Comparison of ENCODE assay signal across 14 cellular contexts in the genomic region with DNA sequence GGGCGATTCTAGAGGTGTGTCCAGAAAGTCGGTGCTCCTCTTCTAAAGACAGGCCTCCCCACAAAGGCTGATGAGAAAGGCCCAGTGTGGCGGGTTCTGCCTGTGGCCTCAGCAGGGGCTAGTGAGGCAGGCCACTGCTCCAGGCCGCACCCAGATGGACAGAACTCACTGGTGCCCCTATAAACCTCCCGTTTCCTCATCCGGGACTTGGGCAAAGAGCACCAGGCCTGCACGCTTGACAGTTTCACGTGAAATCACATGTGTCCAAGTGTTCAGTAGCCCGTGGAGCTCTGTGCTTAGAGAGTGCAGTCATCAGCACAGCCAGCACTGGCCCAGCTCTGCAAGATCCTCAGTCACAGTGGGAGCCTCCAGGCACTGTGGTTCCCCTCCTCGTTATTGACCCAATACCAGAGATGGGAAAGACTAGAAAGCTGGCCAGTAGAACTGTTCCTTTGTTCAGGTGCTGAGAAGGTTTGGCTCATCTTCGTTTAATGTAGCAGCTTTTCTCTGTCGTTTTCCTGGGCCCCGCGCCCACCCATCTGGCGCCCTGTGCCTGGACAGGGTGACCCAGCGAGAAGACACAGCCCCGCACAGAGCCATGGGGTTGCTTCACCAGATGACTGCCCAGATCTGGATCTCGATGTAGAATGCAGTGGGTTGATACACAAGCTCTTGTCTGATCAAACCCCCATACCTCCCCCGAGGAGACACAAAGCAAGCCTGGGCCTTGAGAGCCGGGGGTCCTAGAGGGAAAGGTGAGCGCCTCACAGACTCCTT. TPM values are rescaled to one million over a fixed set of nuclear protein-coding genes. Genes with fewer than 3 reads are reported as not detected.
DNase-seq lines count a peak whose midpoint lies in the region; TF ChIP-seq lines count a peak whose summit lies in the region.
"Had no signal": no experiment of that assay in that cellular context is flagged by ENCODE, and none has a peak within 500 bp of the region (broad histone marks: within the 10 kb centered on the region; RNA-seq: fewer than 3 reads in every experiment).

No MANE protein-coding gene starts in this region.

- no peaks in the 10 kb centered on the region for H3K9me3 Mint-ChIP-seq in activated naive CD8-positive, alpha-beta T cell (ENCODE audit: low read depth)
- H3K9me3 Mint-ChIP-seq in activated naive CD8-positive, alpha-beta T cell treated with anti-CD3 and anti-CD28 coated beads for 36 hours = no peaks in the 10 kb centered on the region
- peaks cover 7% of the 10 kb centered on the region for H3K9me3 Mint-ChIP-seq in nephron progenitor cell
- H3K9me3 Mint-ChIP-seq in activated CD4-positive, alpha-beta memory T cell treated with anti-CD3 and anti-CD28 coated beads for 36 hours = no peaks in the 10 kb centered on the region

- H3K27me3 Mint-ChIP-seq in activated naive CD8-positive, alpha-beta T cell = no peaks in the 10 kb centered on the region
- no peaks in the 10 kb centered on the region for H3K27me3 Mint-ChIP-seq in activated naive CD8-positive, alpha-beta T cell treated with anti-CD3 and anti-CD28 coated beads for 36 hours
- peaks cover 6% of the 10 kb centered on the region for H3K27me3 Mint-ChIP-seq in nephron progenitor cell (ENCODE audit: low read depth, poor library complexity)
- H3K27me3 Mint-ChIP-seq in activated CD4-positive, alpha-beta memory T cell treated with anti-CD3 and anti-CD28 coated beads for 36 hours = peaks cover 3% of the 10 kb centered on the region

- no peak overlapping the region for H3K4me3 Mint-ChIP-seq in activated naive CD8-positive, alpha-beta T cell
- H3K4me3 Mint-ChIP-seq in activated naive CD8-positive, alpha-beta T cell treated with anti-CD3 and anti-CD28 coated beads for 36 hours = no peak overlapping the region
- H3K4me3 Mint-ChIP-seq in nephron progenitor cell = no peak overlapping the region
- H3K4me3 Mint-ChIP-seq in activated CD4-positive, alpha-beta memory T cell treated with anti-CD3 and anti-CD28 coated beads for 36 hours = no peak overlapping the region

- no peak for DNase-seq in activated naive CD8-positive, alpha-beta T cell treated with anti-CD3 and anti-CD28 coated beads for 36 hours
- DNase-seq in kidney tubule cell (ENCODE audit: low spot score) (peak; percentile 38), nephron progenitor cell (no peak), superior temporal gyrus (ENCODE audit: extremely low spot score) (no peak), NCI-H2171 treated with DMSO at 0.1 percent for 48 hours (lab: John Stamatoyannopoulos, UW) (no peak), MV-4-11 (lab: John Stamatoyannopoulos, UW) (no peak)
- no peak for DNase-seq in activated CD4-positive, alpha-beta memory T cell treated with anti-CD3 and anti-CD28 coated beads for 36 hours
- DNase-seq: COR-L47, GM23248, NCI-H1048, NCI-H1694, NCI-H446, PC-3 had no signal

- TF ChIP-seq CTCF in nephron progenitor cell (IDR thresholded peaks at IDR 0.05) = no peak

- peaks cover 3% of the 10 kb centered on the region for H3K4me1 Mint-ChIP-seq in activated naive CD8-positive, alpha-beta T cell (ENCODE audit: low read depth)
- no peaks in the 10 kb centered on the region for H3K4me1 Mint-ChIP-seq in activated naive CD8-positive, alpha-beta T cell treated with anti-CD3 and anti-CD28 coated beads for 36 hours
- no peaks in the 10 kb centered on the region for H3K4me1 Mint-ChIP-seq in nephron progenitor cell
- H3K4me1 Mint-ChIP-seq in activated CD4-positive, alpha-beta memory T cell treated with anti-CD3 and anti-CD28 coated beads for 36 hours (ENCODE audit: low read depth) = peaks cover 9% of the 10 kb centered on the region

- H3K36me3 Mint-ChIP-seq in activated naive CD8-positive, alpha-beta T cell = peaks cover 2% of the 10 kb centered on the region
- H3K36me3 Mint-ChIP-seq in activated naive CD8-positive, alpha-beta T cell treated with anti-CD3 and anti-CD28 coated beads for 36 hours = no peaks in the 10 kb centered on the region
- H3K36me3 Mint-ChIP-seq in nephron progenitor cell (ENCODE audit: low read depth) = peaks cover 16% of the 10 kb centered on the region
- H3K36me3 Mint-ChIP-seq in activated CD4-positive, alpha-beta memory T cell treated with anti-CD3 and anti-CD28 coated beads for 36 hours = peaks cover 2% of the 10 kb centered on the region

- POLR2A ChIA-PET in activated CD4-positive, alpha-beta memory T cell treated with anti-CD3 and anti-CD28 coated beads for 36 hours (lab: Charles Lee) = no interaction called here

- CTCF ChIA-PET in activated CD4-positive, alpha-beta memory T cell treated with anti-CD3 and anti-CD28 coated beads for 36 hours (lab: Charles Lee) = interaction anchor here (1.0 kb wide), 1 partner anchor 93 kb away, joined by 6 read pairs; no protein-coding TSS in a partner anchor

- H3K27ac Mint-ChIP-seq in activated naive CD8-positive, alpha-beta T cell = peak overlapping the region; percentile 41
- H3K27ac Mint-ChIP-seq in activated naive CD8-positive, alpha-beta T cell treated with anti-CD3 and anti-CD28 coated beads for 36 hours = no peak overlapping the region
- peak overlapping the region; percentile 69 for H3K27ac Mint-ChIP-seq in nephron progenitor cell
- no peak overlapping the region for H3K27ac Mint-ChIP-seq in activated CD4-positive, alpha-beta memory T cell treated with anti-CD3 and anti-CD28 coated beads for 36 hours

- intact Hi-C loops in activated CD4-positive, alpha-beta memory T cell treated with anti-CD3 and anti-CD28 coated beads for 36 hours (cut with micrococcal nuclease) = no loop called here

RNA-seq across cellular contexts. Expression of a gene that starts 26.3 kb away (rescaled TPM):
- not detected for total RNA-seq in activated naive CD8-positive, alpha-beta T cell treated with anti-CD3 and anti-CD28 coated beads for 36 hours
- total RNA-seq in activated CD4-positive, alpha-beta memory T cell treated with anti-CD3 and anti-CD28 coated beads for 36 hours = 1 to 10 TPM; 3.8 to 4.0 TPM
- total RNA-seq: GM23248, PC-3 had no signal

RNA-seq across cellular contexts. Expression of a gene that starts 35.2 kb away (rescaled TPM):
- under 1 TPM in 1 of 2 experiments, not detected in 1; 0.23 TPM for total RNA-seq in activated naive CD8-positive, alpha-beta T cell treated with anti-CD3 and anti-CD28 coated beads for 36 hours
- total RNA-seq in activated CD4-positive, alpha-beta memory T cell treated with anti-CD3 and anti-CD28 coated beads for 36 hours = under 1 TPM; 0.41 to 0.76 TPM

RNA-seq across cellular contexts. Expression of a gene that starts 55.8 kb away (rescaled TPM):
- total RNA-seq in activated naive CD8-positive, alpha-beta T cell treated with anti-CD3 and anti-CD28 coated beads for 36 hours = 1 to 10 TPM in 1 of 2 experiments, under 1 TPM in 1; 0.92 to 1.6 TPM
- 1 to 10 TPM; 2.3 to 3.6 TPM for total RNA-seq in activated CD4-positive, alpha-beta memory T cell treated with anti-CD3 and anti-CD28 coated beads for 36 hours

Comparison
In these comparisons a context has a peak if more than half of its experiments do, and no peak if none do; other contexts are left out.
1. H3K27ac Mint-ChIP-seq: peak in activated naive CD8-positive, alpha-beta T cell (single experiment) and nephron progenitor cell (single experiment); none in activated naive CD8-positive, alpha-beta T cell treated with anti-CD3 and anti-CD28 coated beads for 36 hours (single experiment) and activated CD4-positive, alpha-beta memory T cell treated with anti-CD3 and anti-CD28 coated beads for 36 hours (single experiment).
2. RNA of a gene that starts 26.3 kb away (total RNA-seq): 3.8 to 4.0 TPM in activated CD4-positive, alpha-beta memory T cell treated with anti-CD3 and anti-CD28 coated beads for 36 hours; not detected in activated naive CD8-positive, alpha-beta T cell treated with anti-CD3 and anti-CD28 coated beads for 36 hours; every median in the first group is over 4 times any median in the second.